30 cellular contexts compared by ENCODE assay signal in the genomic region with DNA sequence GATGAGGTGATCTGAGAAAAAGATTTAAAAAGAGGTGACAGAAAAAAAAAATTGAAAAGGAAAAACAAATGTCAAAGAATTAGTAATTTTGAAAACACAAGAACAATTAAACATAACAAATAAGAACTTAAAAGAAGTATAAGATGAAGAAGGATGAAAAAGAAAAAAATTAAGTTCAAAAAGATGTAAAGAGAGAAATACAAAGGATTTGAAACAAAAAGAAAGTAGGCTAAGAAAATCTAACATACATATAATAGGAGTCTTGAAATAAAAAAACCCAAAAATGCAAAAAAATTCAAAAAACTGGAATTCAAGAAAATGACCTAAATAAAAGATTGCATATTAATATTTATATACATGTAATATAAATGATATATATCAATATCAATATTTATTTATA.
"Had no signal": no experiment of that assay in that cellular context is flagged by ENCODE, and none has a peak within 500 bp of the region (broad histone marks: within the 10 kb centered on the region; RNA-seq: fewer than 3 reads in every experiment).

No MANE protein-coding gene starts in this region.

- H3K27me3 Mint-ChIP-seq: activated CD4-positive, alpha-beta T cell treated with anti-CD3 and anti-CD28 coated beads, Interleukin-2, amount 10 ng/mL, durations not matched to agents 7 days and 5 days; activated naive CD8-positive, alpha-beta T cell treated with anti-CD3 and anti-CD28 coated beads, Interleukin-2, amount 10 ng/mL, durations not matched to agents 7 days and 5 days; activated T-cell treated with anti-CD3 and anti-CD28 coated beads, Interleukin-2, amount 50 U/mL, for 24 hours had no signal

- FAIRE-seq: astrocyte had no signal

- H3K9me3 Mint-ChIP-seq: activated CD4-positive, alpha-beta T cell treated with anti-CD3 and anti-CD28 coated beads, Interleukin-2, amount 10 ng/mL, durations not matched to agents 7 days and 5 days had no signal

- H3K27ac Mint-ChIP-seq: activated CD4-positive, alpha-beta T cell treated with anti-CD3 and anti-CD28 coated beads for 36 hours; activated CD4-positive, alpha-beta T cell treated with anti-CD3 and anti-CD28 coated beads, Interleukin-2, amount 10 ng/mL, durations not matched to agents 7 days and 5 days; activated CD8-positive, alpha-beta T cell treated with anti-CD3 and anti-CD28 coated beads, Interleukin-2, amount 10 ng/mL, durations not matched to agents 7 days and 5 days; activated naive CD4-positive, alpha-beta T cell treated with anti-CD3 and anti-CD28 coated beads, Interleukin-2, amount 50 U/mL, for 24 hours; activated naive CD8-positive, alpha-beta T cell treated with anti-CD3 and anti-CD28 coated beads, Interleukin-2, amount 10 ng/mL, durations not matched to agents 7 days and 5 days; activated T-cell treated with anti-CD3 and anti-CD28 coated beads, Interleukin-2, amount 50 U/mL, for 24 hours; activated T-helper 2 cell treated with anti-CD3 and anti-CD28 coated beads, Interferon-gamma antibody, Interleukin-2, Interleukin-4, amounts not matched to agents 10 μg/mL and 5 μg/mL and 100 μg/mL, durations not matched to agents 14 hours and 24 hours and 36 hours had no signal

- H3K9me3 ChIP-seq: adrenal gland, body of pancreas, Peyer's patch had no signal

- H3K4me1 Mint-ChIP-seq: activated CD4-positive, alpha-beta T cell treated with anti-CD3 and anti-CD28 coated beads for 36 hours; activated CD4-positive, alpha-beta T cell treated with anti-CD3 and anti-CD28 coated beads, Interleukin-2, amount 10 ng/mL, durations not matched to agents 7 days and 5 days; activated naive CD4-positive, alpha-beta T cell treated with anti-CD3 and anti-CD28 coated beads, Interleukin-2, amount 50 U/mL, for 24 hours; activated naive CD8-positive, alpha-beta T cell treated with anti-CD3 and anti-CD28 coated beads, Interleukin-2, amount 10 ng/mL, durations not matched to agents 7 days and 5 days had no signal

- H3K27me3 ChIP-seq: adrenal gland, body of pancreas, breast epithelium, Peyer's patch had no signal

- H3K4me3 ChIP-seq: adrenal gland, body of pancreas, breast epithelium, Peyer's patch had no signal

- H3K36me3 Mint-ChIP-seq: activated naive CD4-positive, alpha-beta T cell treated with anti-CD3 and anti-CD28 coated beads, Interleukin-2, amount 50 U/mL, for 24 hours; activated naive CD8-positive, alpha-beta T cell treated with anti-CD3 and anti-CD28 coated beads, Interleukin-2, amount 10 ng/mL, durations not matched to agents 7 days and 5 days had no signal

- H3K27ac ChIP-seq: adrenal gland, body of pancreas, breast epithelium, Peyer's patch, RWPE1 had no signal

- H3K4me3 Mint-ChIP-seq: activated CD4-positive, alpha-beta T cell treated with anti-CD3 and anti-CD28 coated beads for 36 hours; activated CD4-positive, alpha-beta T cell treated with anti-CD3 and anti-CD28 coated beads, Interleukin-2, amount 10 ng/mL, durations not matched to agents 7 days and 5 days; activated CD8-positive, alpha-beta T cell treated with anti-CD3 and anti-CD28 coated beads, Interleukin-2, amount 10 ng/mL, durations not matched to agents 7 days and 5 days; activated naive CD4-positive, alpha-beta T cell treated with anti-CD3 and anti-CD28 coated beads, Interleukin-2, amount 50 U/mL, for 24 hours; activated naive CD8-positive, alpha-beta T cell treated with anti-CD3 and anti-CD28 coated beads, Interleukin-2, amount 10 ng/mL, durations not matched to agents 7 days and 5 days; activated T-cell treated with anti-CD3 and anti-CD28 coated beads, Interleukin-2, amount 50 U/mL, for 24 hours had no signal

- H3K4me1 ChIP-seq: adrenal gland, body of pancreas, breast epithelium, Peyer's patch had no signal

- DNase-seq: activated CD4-positive, alpha-beta T cell treated with anti-CD3 and anti-CD28 coated beads for 36 hours; activated CD4-positive, alpha-beta T cell treated with anti-CD3 and anti-CD28 coated beads, Interleukin-2, amount 10 ng/mL, durations not matched to agents 7 days and 5 days; activated CD4-positive, alpha-beta T cell treated with anti-CD3 and anti-CD28 coated beads, Interleukin-2, amount 50 U/mL, for 48 hours; activated CD8-positive, alpha-beta T cell treated with anti-CD3 and anti-CD28 coated beads, Interleukin-2, amount 10 ng/mL, durations not matched to agents 7 days and 5 days; activated gamma-delta T cell; activated naive CD4-positive, alpha-beta T cell treated with Interleukin-2 at 50 U/mL for 16 hours; activated naive CD8-positive, alpha-beta T cell treated with anti-CD3 and anti-CD28 coated beads, Interleukin-2, amount 10 ng/mL, durations not matched to agents 7 days and 5 days; activated T-cell treated with anti-CD3 and anti-CD28 coated beads, Interleukin-2, amount 50 U/mL, for 24 hours; adrenal gland; body of pancreas; caudate nucleus; cerebellar nuclear complex; NCI-H1105; NCI-H1436; NCI-H1694; NCI-H2029; NCI-H345; NCI-H524 treated with DMSO at 0.1 percent for 48 hours; NK-92 treated with Interleukin-12 subunit alpha and Interleukin-12 subunit beta, amount 100 ng/mL, for 24 hours; PC-3; Peyer's patch; SW 1271; T-helper 1 cell; T-helper 2 cell; T-helper 9 cell had no signal

- H3K36me3 ChIP-seq: adrenal gland, breast epithelium, Peyer's patch had no signal
